22 cellular contexts compared by ENCODE assay signal in the genomic region with DNA sequence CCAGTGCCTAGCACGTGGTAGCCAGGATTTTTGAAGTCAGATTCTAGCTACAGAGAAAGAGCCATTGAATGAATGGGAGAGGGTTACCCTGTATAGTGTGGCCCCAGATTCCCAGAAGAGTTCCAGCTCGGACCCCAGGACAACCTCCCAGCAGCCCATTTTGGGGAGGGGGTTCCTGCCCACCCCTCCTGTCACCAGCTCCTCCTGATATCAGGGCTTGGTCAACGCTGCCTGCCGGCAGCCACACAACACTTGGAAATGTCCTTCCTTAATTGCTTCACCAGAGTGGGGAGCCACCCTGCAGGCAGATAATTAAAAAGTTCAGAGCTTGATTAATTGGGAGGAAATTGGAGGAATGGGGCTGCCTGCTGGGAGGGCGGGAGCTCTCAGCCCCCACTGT.
"Had no signal": no experiment of that assay in that cellular context is flagged by ENCODE, and none has a peak within 500 bp of the region (broad histone marks: within the 10 kb centered on the region; RNA-seq: fewer than 3 reads in every experiment).

No MANE protein-coding gene starts in this region.

- H3K4me1 ChIP-seq: ascending aorta, Peyer's patch had no signal

- DNase-seq: activated CD4-positive, alpha-beta T cell treated with anti-CD3 and anti-CD28 coated beads for 4 hours; activated CD8-positive, alpha-beta memory T cell treated with anti-CD3 and anti-CD28 coated beads, Interleukin-2, amount 50 U/mL, for 48 hours; activated CD8-positive, alpha-beta T cell treated with anti-CD3 and anti-CD28 coated beads, Interleukin-2, amount 10 ng/mL, durations not matched to agents 7 days and 5 days; activated naive CD4-positive, alpha-beta T cell; activated T-cell treated with anti-CD3 and anti-CD28 coated beads, Interleukin-2, amount 50 U/mL, for 1 hour; MG63; MV-4-11; NCI-H1092 treated with DMSO at 0.1 percent for 48 hours; NCI-H1417 treated with DMSO at 0.1 percent for 48 hours; NCI-H1694; NCI-H2029; NCI-H2107; NCI-H345; NCI-H510A; NCI-H526 treated with DMSO at 0.1 percent for 48 hours; NK-92 treated with Interleukin-12 subunit alpha and Interleukin-12 subunit beta, amount 100 ng/mL, for 24 hours; Peyer's patch; Right ventricle myocardium superior had no signal

- H3K9ac ChIP-seq: KMS-11 had no signal

- H3K27me3 ChIP-seq: ascending aorta, body of pancreas, MG63, Peyer's patch had no signal

- H3K9me3 ChIP-seq: ascending aorta, body of pancreas, MG63, Peyer's patch had no signal

- H3K4me2 ChIP-seq: KMS-11 had no signal

- H3K27ac ChIP-seq: ascending aorta, body of pancreas, KMS-11, Peyer's patch, RWPE1 had no signal

- H3K36me3 ChIP-seq: ascending aorta, MG63, Peyer's patch had no signal

- H3K4me3 ChIP-seq: ascending aorta, body of pancreas, MG63, Peyer's patch had no signal
